In genomic region chr6:135056632-135057031, GRCh38 we compare ENCODE assay signal across 30 cellular contexts.
"Had no signal": no experiment of that assay in that cellular context is flagged by ENCODE, and none has a peak within 500 bp of the region (broad histone marks: within the 10 kb centered on the region; RNA-seq: fewer than 3 reads in every experiment).

No MANE protein-coding gene starts in this region.

- H3K27me3 ChIP-seq: ascending aorta, brain microvascular endothelial cell, esophagus muscularis mucosa, foreskin keratinocyte, gastrocnemius medialis, heart left ventricle had no signal

- ATAC-seq: activated CD4-positive, alpha-beta T cell treated with anti-CD3 and anti-CD28 coated beads for 36 hours; activated CD8-positive, alpha-beta memory T cell treated with anti-CD3 and anti-CD28 coated beads, Interleukin-2, amount 10 ng/mL, durations not matched to agents 7 days and 5 days; activated CD8-positive, alpha-beta T cell treated with anti-CD3 and anti-CD28 coated beads, Interleukin-2, amount 10 ng/mL, durations not matched to agents 7 days and 5 days; activated naive CD4-positive, alpha-beta T cell treated with anti-CD3 and anti-CD28 coated beads, Interleukin-2, amount 50 U/mL, for 72 hours; effector memory CD8-positive, alpha-beta T cell; foreskin keratinocyte; gastrocnemius medialis; heart left ventricle had no signal

- H3K27ac ChIP-seq: ascending aorta, brain microvascular endothelial cell, esophagus muscularis mucosa, foreskin keratinocyte, gastrocnemius medialis, heart left ventricle had no signal

- DNase-seq: activated CD4-positive, alpha-beta memory T cell treated with anti-CD3 and anti-CD28 coated beads for 36 hours; activated CD4-positive, alpha-beta T cell treated with anti-CD3 and anti-CD28 coated beads for 36 hours; activated CD4-positive, CD25-positive, alpha-beta regulatory T cell; activated CD4-positive, CD25-positive, alpha-beta regulatory T cell treated with anti-CD3 and anti-CD28 coated beads, Interleukin-2, amount 50 U/mL, for 72 hours; activated CD8-positive, alpha-beta memory T cell treated with anti-CD3 and anti-CD28 coated beads, Interleukin-2, amount 10 ng/mL, durations not matched to agents 7 days and 5 days; activated CD8-positive, alpha-beta memory T cell treated with anti-CD3 and anti-CD28 coated beads, Interleukin-2, amount 50 U/mL, for 4 hours; activated CD8-positive, alpha-beta T cell treated with anti-CD3 and anti-CD28 coated beads, Interleukin-2, amount 10 ng/mL, durations not matched to agents 7 days and 5 days; activated gamma-delta T cell; activated naive CD4-positive, alpha-beta T cell; activated naive CD4-positive, alpha-beta T cell treated with anti-CD3 and anti-CD28 coated beads, Interleukin-2, amount 10 ng/mL, durations not matched to agents 7 days and 5 days; activated naive CD8-positive, alpha-beta T cell treated with anti-CD3 and anti-CD28 coated beads, Interleukin-2, amount 10 ng/mL, durations not matched to agents 7 days and 5 days; activated T-cell treated with anti-CD3 and anti-CD28 coated beads, Interleukin-2, amount 50 U/mL, for 1 hour; activated T-cell treated with anti-CD3 and anti-CD28 coated beads, Interleukin-2, amount 50 U/mL, for 48 hours; brain microvascular endothelial cell; cortex of kidney; dermis blood vessel endothelial cell; effector CD4-positive, alpha-beta T cell; effector memory CD8-positive, alpha-beta T cell; erythroblast; foreskin keratinocyte; gastrocnemius medialis; glutamatergic neuron; heart left ventricle; T-helper 2 cell had no signal

- H3K27ac Mint-ChIP-seq: activated CD4-positive, alpha-beta memory T cell treated with anti-CD3 and anti-CD28 coated beads for 36 hours; activated CD4-positive, alpha-beta T cell treated with anti-CD3 and anti-CD28 coated beads for 36 hours; activated CD4-positive, alpha-beta T cell treated with anti-CD3 and anti-CD28 coated beads, Interleukin-2, amount 10 ng/mL, durations not matched to agents 24 days and 14 days; activated CD8-positive, alpha-beta memory T cell treated with anti-CD3 and anti-CD28 coated beads, Interleukin-2, amount 10 ng/mL, durations not matched to agents 7 days and 5 days; activated CD8-positive, alpha-beta T cell treated with anti-CD3 and anti-CD28 coated beads, Interleukin-2, amount 10 ng/mL, durations not matched to agents 7 days and 5 days; activated naive CD4-positive, alpha-beta T cell treated with anti-CD3 and anti-CD28 coated beads, Interleukin-2, amount 10 ng/mL, durations not matched to agents 7 days and 5 days; activated naive CD4-positive, alpha-beta T cell treated with anti-CD3 and anti-CD28 coated beads, Interleukin-2, amount 50 U/mL, for 72 hours; activated naive CD8-positive, alpha-beta T cell treated with anti-CD3 and anti-CD28 coated beads, Interleukin-2, amount 10 ng/mL, durations not matched to agents 7 days and 5 days; effector memory CD8-positive, alpha-beta T cell had no signal

- FAIRE-seq: bronchial epithelial cell, colon had no signal

- H3K9me3 Mint-ChIP-seq: activated CD4-positive, alpha-beta memory T cell treated with anti-CD3 and anti-CD28 coated beads for 36 hours; activated CD4-positive, alpha-beta T cell treated with anti-CD3 and anti-CD28 coated beads, Interleukin-2, amount 10 ng/mL, durations not matched to agents 24 days and 14 days; activated naive CD4-positive, alpha-beta T cell treated with anti-CD3 and anti-CD28 coated beads, Interleukin-2, amount 10 ng/mL, durations not matched to agents 7 days and 5 days; activated naive CD4-positive, alpha-beta T cell treated with anti-CD3 and anti-CD28 coated beads, Interleukin-2, amount 50 U/mL, for 72 hours; activated naive CD8-positive, alpha-beta T cell treated with anti-CD3 and anti-CD28 coated beads, Interleukin-2, amount 10 ng/mL, durations not matched to agents 7 days and 5 days; effector memory CD8-positive, alpha-beta T cell had no signal

- H3K27me3 Mint-ChIP-seq: activated CD4-positive, alpha-beta memory T cell treated with anti-CD3 and anti-CD28 coated beads for 36 hours; activated CD4-positive, alpha-beta T cell treated with anti-CD3 and anti-CD28 coated beads for 36 hours had no signal

- H3K4me3 ChIP-seq: ascending aorta, esophagus muscularis mucosa, gastrocnemius medialis, heart left ventricle had no signal

- H3K4me3 Mint-ChIP-seq: activated CD4-positive, alpha-beta memory T cell treated with anti-CD3 and anti-CD28 coated beads for 36 hours; activated CD4-positive, alpha-beta T cell treated with anti-CD3 and anti-CD28 coated beads for 36 hours; activated CD4-positive, alpha-beta T cell treated with anti-CD3 and anti-CD28 coated beads, Interleukin-2, amount 10 ng/mL, durations not matched to agents 24 days and 14 days; activated CD8-positive, alpha-beta memory T cell treated with anti-CD3 and anti-CD28 coated beads, Interleukin-2, amount 10 ng/mL, durations not matched to agents 7 days and 5 days; activated CD8-positive, alpha-beta T cell treated with anti-CD3 and anti-CD28 coated beads, Interleukin-2, amount 10 ng/mL, durations not matched to agents 7 days and 5 days; activated naive CD4-positive, alpha-beta T cell treated with anti-CD3 and anti-CD28 coated beads, Interleukin-2, amount 10 ng/mL, durations not matched to agents 7 days and 5 days; activated naive CD8-positive, alpha-beta T cell treated with anti-CD3 and anti-CD28 coated beads, Interleukin-2, amount 10 ng/mL, durations not matched to agents 7 days and 5 days; effector memory CD8-positive, alpha-beta T cell had no signal

- H3K4me1 ChIP-seq: ascending aorta had no signal
